9 cellular contexts compared by ENCODE assay signal in genomic region chr20:36861625-36861874, GRCh38. TPM values are rescaled to one million over a fixed set of nuclear protein-coding genes. Genes with fewer than 3 reads are reported as not detected.
DNase-seq lines count a peak whose midpoint lies in the region; ATAC-seq, FAIRE-seq and TF ChIP-seq lines count a peak whose summit lies in the region.
"Had no signal": no experiment of that assay in that cellular context is flagged by ENCODE, and none has a peak within 500 bp of the region (broad histone marks: within the 10 kb centered on the region; RNA-seq: fewer than 3 reads in every experiment).

No MANE protein-coding gene starts in this region.

- H3K36me3 ChIP-seq in HUES64 (ENCODE audit: insufficient read depth, low read length), result no peaks in the 10 kb centered on the region
- no peaks in the 10 kb centered on the region for H3K36me3 ChIP-seq in mucosa of rectum (ENCODE audit: control insufficient read depth in 2 of 2, insufficient read depth in 2 of 2, low read length in 2 of 2)

- H3K4me3 Mint-ChIP-seq in chondrocyte (ENCODE audit: unreplicated experiment), result peak overlapping the region; percentile 75

- ATAC-seq in A549 (peak in 1 of 2 experiments; percentile 3; a peak in 3 of 6 replicates), GM18868 (IDR thresholded peaks at IDR 0.05; ENCODE audit: unreplicated experiment) (no peak)

- POLR2A ChIA-PET in A549 (lab: Yijun Ruan, JAX), result no interaction called here

- H3K4me2 ChIP-seq in A549, result peak overlapping the region; percentile 89

- TF ChIP-seq CTCF in A549 (IDR thresholded peaks at IDR 0.05), result no peak
- TF ChIP-seq CTCF in chondrocyte (IDR thresholded peaks at IDR 0.05), result no peak

- H3K9me3 ChIP-seq in A549, result no peaks in the 10 kb centered on the region
- no peaks in the 10 kb centered on the region for H3K9me3 ChIP-seq in HUES64 (ENCODE audit: insufficient read depth, low read depth, low read length)
- H3K9me3 ChIP-seq in mucosa of rectum (ENCODE audit: control insufficient read depth in 2 of 2, low read length in 2 of 2), result no peaks in the 10 kb centered on the region

- H3K36me3 Mint-ChIP-seq in chondrocyte (ENCODE audit: low read depth), result no peaks in the 10 kb centered on the region

- peaks cover 54% of the 10 kb centered on the region for H3K4me1 Mint-ChIP-seq in chondrocyte (ENCODE audit: low read depth)

- no peaks in the 10 kb centered on the region for H3K9me3 Mint-ChIP-seq in chondrocyte (ENCODE audit: low read depth)

- no peak for FAIRE-seq in A549 (lab: Jason Lieb, UNC)

- H3K27ac ChIP-seq in A549, result peak overlapping the region; percentile 79 to 96
- H3K27ac ChIP-seq in HUES64 (ENCODE audit: low read depth, low read length), result no peak overlapping the region
- peak overlapping the region; percentile 40 to 79 for H3K27ac ChIP-seq in mucosa of rectum (ENCODE audit: low read depth in 2 of 2, low read length in 2 of 2)

- TF ChIP-seq RAD21 in A549 (conservative IDR thresholded peaks at IDR 0.05 in 1 of 2, IDR thresholded peaks at IDR 0.05 in 1 of 2), result no peak

- no peak for TF ChIP-seq EP300 in A549 (IDR thresholded peaks at IDR 0.05)

- peak overlapping the region; percentile 85 for H3K4me3 ChIP-seq in A549
- peak overlapping the region; percentile 54 for H3K4me3 ChIP-seq in HUES64 (ENCODE audit: low read length)
- peak overlapping the region; percentile 49 to 63 for H3K4me3 ChIP-seq in mucosa of rectum (ENCODE audit: low read length in 2 of 2)

- no peak for TF ChIP-seq POLR2A in A549 (IDR thresholded peaks at IDR 0.05; ENCODE audit: low read length)

- H3K4me1 ChIP-seq in A549 (peaks cover 37% of the 10 kb centered on the region), HUES64 (ENCODE audit: insufficient read depth, low read length) (peaks cover 15% of the 10 kb centered on the region), mucosa of rectum (ENCODE audit: control insufficient read depth in 2 of 2, insufficient read depth in 2 of 2, low read length in 2 of 2) (peaks cover 20 to 30% of the 10 kb centered on the region in 2 donors)

- CTCF ChIA-PET in A549 (lab: Yijun Ruan, JAX), result interaction anchor here (0.7 to 8.0 kb wide), 6 partner anchors 13 to 117 kb away, joined by 3 to 96 read pairs (median 5); partner anchors contain the start of gene DSN1

- H3K27me3 ChIP-seq in HUES64 (ENCODE audit: insufficient read depth, low read length) (peaks cover 7% of the 10 kb centered on the region; the same call in 1 of the 2 replicates), mucosa of rectum (ENCODE audit: control insufficient read depth in 2 of 2, insufficient read depth in 2 of 2, low read length in 2 of 2) (no peaks in the 10 kb centered on the region)

- DNase-seq in A549 (ENCODE audit: low read depth in 1 of 2, low spot score in 1 of 2) (peak in 1 of 2 experiments; percentile 25), chondrocyte (ENCODE audit: low spot score) (no peak), dermis blood vessel endothelial cell (no peak), DMS79 treated with DMSO at 0.1 percent for 48 hours (lab: John Stamatoyannopoulos, UW) (no peak), putamen (ENCODE audit: low spot score) (no peak)

- peak overlapping the region; percentile 67 for H3K27ac Mint-ChIP-seq in chondrocyte (ENCODE audit: unreplicated experiment)

- WGBS in A549 (ENCODE audit: missing lambda C conversion rate), result 7% methylated on average over 6 of the region's 7 CpGs
- 69% methylated on average over 7 of the region's 7 CpGs for WGBS in HUES64

- H3K9ac ChIP-seq in HUES64 (ENCODE audit: low read depth, low read length), result 0 out of 2 replicates have a peak overlapping the region, but pooled peaks have one; percentile 80
- peak overlapping the region; percentile 61 to 69 for H3K9ac ChIP-seq in mucosa of rectum (ENCODE audit: low read depth in 1 of 2, low read length in 2 of 2)

- no peaks in the 10 kb centered on the region for H3K27me3 Mint-ChIP-seq in chondrocyte (ENCODE audit: low read depth)

TF ChIP-seq in A549, 52 proteins besides CTCF, POLR2A, EP300 and RAD21:
- TF ChIP-seq RARB (CRISPR knock-in tag; IDR thresholded peaks at IDR 0.05), result no peak
- TF ChIP-seq USF2 (IDR thresholded peaks at IDR 0.05), result no peak
- TF ChIP-seq HOXA7 (CRISPR knock-in tag; IDR thresholded peaks at IDR 0.05), result no peak
- TF ChIP-seq EHMT2 (IDR thresholded peaks at IDR 0.05; ENCODE audit: low read depth), result no peak
- no peak for TF ChIP-seq FOSB (CRISPR knock-in tag; IDR thresholded peaks at IDR 0.05)
- no peak for TF ChIP-seq ZSCAN20 (CRISPR knock-in tag; IDR thresholded peaks at IDR 0.05)
- TF ChIP-seq HDAC2 (IDR thresholded peaks at IDR 0.05), result no peak
- TF ChIP-seq ZC3H11A (IDR thresholded peaks at IDR 0.05), result no peak
- TF ChIP-seq CHD4 (IDR thresholded peaks at IDR 0.05; ENCODE audit: borderline replicate concordance), result no peak
- TF ChIP-seq TFCP2L1 (CRISPR knock-in tag; IDR thresholded peaks at IDR 0.05), result no peak
- TF ChIP-seq RFX5 (IDR thresholded peaks at IDR 0.05), result no peak
- no peak for TF ChIP-seq MAFK (IDR thresholded peaks at IDR 0.05; ENCODE audit: partially characterized antibody)
- no peak for TF ChIP-seq FOXS1 (CRISPR knock-in tag; IDR thresholded peaks at IDR 0.05)
- TF ChIP-seq KDM1A (IDR thresholded peaks at IDR 0.05; ENCODE audit: low read depth), result no peak
- no peak for TF ChIP-seq BHLHE40 (IDR thresholded peaks at IDR 0.05; ENCODE audit: low read depth, low read length)

RNA-seq across cellular contexts. Expression of gene TLDC2, which starts 14.4 kb away (rescaled TPM):
- polyA plus RNA-seq in A549 (2011; rRNA removed), result 0.09 and 0.17 TPM in 2 replicates
- polyA plus RNA-seq in A549 (2012; cell fraction: cytosol; rRNA removed), result not detected in 2 replicates
- polyA plus RNA-seq in A549 (2012; cell fraction: nucleus; rRNA removed), result not detected in 2 replicates
- 0.04 TPM in 1 of 3 replicates, not detected in the others for polyA plus RNA-seq in A549 (2017; fragmentation: RNase III; extraction: RNeasy Plus Mini Kit Qiagen cat#74134 plus additional on column Dnase treatment)
- polyA minus RNA-seq in A549 (2011; rRNA and poly(A)+ RNA removed), result 0.50 TPM in 1 of 2 replicates, not detected in the other
- polyA plus RNA-seq in HUES64 (2013, experiment 1 of 2), result 0.25 TPM
- 0.25 TPM for polyA plus RNA-seq in HUES64 (2013, experiment 2 of 2)
- not detected in 3 replicates for total RNA-seq in chondrocyte
- under 0.01 and 0.14 TPM in 2 replicates for total RNA-seq in dermis blood vessel endothelial cell
- total RNA-seq: glomerular endothelial cell had no signal
